37 cellular contexts compared by ENCODE assay signal in the genomic region with DNA sequence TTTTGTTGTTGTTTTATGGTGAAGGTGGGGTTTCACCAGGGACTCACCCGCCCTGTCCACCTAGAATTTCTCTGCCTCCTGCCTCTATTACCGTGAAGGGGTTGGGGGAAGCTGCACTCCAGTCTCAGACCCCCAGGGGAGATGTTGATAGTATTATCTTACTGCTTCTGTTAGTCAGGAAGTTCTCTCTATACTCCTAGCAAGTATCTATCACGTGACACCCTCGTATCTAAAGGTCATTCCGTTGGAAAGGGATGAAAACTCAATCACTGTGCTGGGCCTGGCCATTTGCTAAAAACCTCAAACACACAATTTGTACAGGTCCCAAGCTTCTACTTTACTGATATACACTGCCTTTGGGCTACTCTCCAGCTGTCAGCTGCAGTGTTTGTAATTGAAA.
"Had no signal": no experiment of that assay in that cellular context is flagged by ENCODE, and none has a peak within 500 bp of the region (broad histone marks: within the 10 kb centered on the region; RNA-seq: fewer than 3 reads in every experiment).

No MANE protein-coding gene starts in this region.

- H3K36me3 ChIP-seq: brain microvascular endothelial cell, cardiac muscle cell, Peyer's patch, SJSA1 had no signal

- H3K4me3 Mint-ChIP-seq: activated CD4-positive, alpha-beta T cell treated with anti-CD3 and anti-CD28 coated beads, Interleukin-2, amount 10 ng/mL, durations not matched to agents 24 days and 14 days; activated CD8-positive, alpha-beta T cell treated with anti-CD3 and anti-CD28 coated beads for 36 hours; activated naive CD8-positive, alpha-beta T cell treated with anti-CD3 and anti-CD28 coated beads for 36 hours; activated T-cell treated with anti-CD3 and anti-CD28 coated beads, Interleukin-2, amount 50 U/mL, for 72 hours; activated T-helper 17 cell treated with anti-CD3 and anti-CD28 coated beads, Interleukin-2, amount 50 U/mL, for 72 hours; central memory CD8-positive, alpha-beta T cell; T-helper 1 cell treated with Interleukin-12 subunit alpha and Interleukin-12 subunit beta and Interleukin-4 antibody, amounts not matched to agents 30 μg/mL and 1 μg/mL, for 36 hours; T-helper 2 cell treated with Interferon-gamma antibody and Interleukin-4, amounts not matched to agents 5 μg/mL and 100 μg/mL, for 36 hours had no signal

- FAIRE-seq: TTC549 had no signal

- ATAC-seq: activated CD8-positive, alpha-beta T cell treated with anti-CD3 and anti-CD28 coated beads for 36 hours; activated T-cell treated with anti-CD3 and anti-CD28 coated beads, Interleukin-2, amount 50 U/mL, for 72 hours; activated T-helper 17 cell treated with anti-CD3 and anti-CD28 coated beads, Interleukin-2, amount 50 U/mL, for 72 hours; PC-3 had no signal

- H3K36me3 Mint-ChIP-seq: activated naive CD8-positive, alpha-beta T cell treated with anti-CD3 and anti-CD28 coated beads for 36 hours had no signal

- H3K4me1 Mint-ChIP-seq: activated CD4-positive, alpha-beta T cell treated with anti-CD3 and anti-CD28 coated beads, Interleukin-2, amount 10 ng/mL, durations not matched to agents 24 days and 14 days; activated naive CD8-positive, alpha-beta T cell treated with anti-CD3 and anti-CD28 coated beads for 36 hours; activated T-helper 17 cell treated with anti-CD3 and anti-CD28 coated beads, Interleukin-2, amount 50 U/mL, for 72 hours; central memory CD8-positive, alpha-beta T cell had no signal

- H3K4me2 ChIP-seq: SK-N-SH had no signal

- H3K27ac ChIP-seq: brain microvascular endothelial cell, cardiac muscle cell, Peyer's patch, SJSA1, VCaP had no signal

- H3K9me3 Mint-ChIP-seq: activated CD4-positive, alpha-beta T cell treated with anti-CD3 and anti-CD28 coated beads, Interleukin-2, amount 10 ng/mL, durations not matched to agents 24 days and 14 days; activated CD8-positive, alpha-beta T cell treated with anti-CD3 and anti-CD28 coated beads for 36 hours; activated naive CD8-positive, alpha-beta T cell treated with anti-CD3 and anti-CD28 coated beads for 36 hours; activated T-cell treated with anti-CD3 and anti-CD28 coated beads, Interleukin-2, amount 50 U/mL, for 72 hours; activated T-helper 17 cell treated with anti-CD3 and anti-CD28 coated beads, Interleukin-2, amount 50 U/mL, for 72 hours; central memory CD8-positive, alpha-beta T cell; T-helper 1 cell treated with Interleukin-12 subunit alpha and Interleukin-12 subunit beta and Interleukin-4 antibody, amounts not matched to agents 30 μg/mL and 1 μg/mL, for 36 hours; T-helper 2 cell treated with Interferon-gamma antibody and Interleukin-4, amounts not matched to agents 5 μg/mL and 100 μg/mL, for 36 hours had no signal

- DNase-seq: activated CD4-positive, alpha-beta T cell treated with anti-CD3 and anti-CD28 coated beads for 1 hour; activated CD4-positive, alpha-beta T cell treated with anti-CD3 and anti-CD28 coated beads, Interleukin-2, amount 10 ng/mL, durations not matched to agents 24 days and 14 days; activated CD4-positive, alpha-beta T cell treated with anti-CD3 and anti-CD28 coated beads, Interleukin-2, amount 50 U/mL, for 4 hours; activated CD4-positive, CD25-positive, alpha-beta regulatory T cell; activated CD8-positive, alpha-beta T cell treated with anti-CD3 and anti-CD28 coated beads for 36 hours; activated naive CD4-positive, alpha-beta T cell; activated naive CD4-positive, alpha-beta T cell treated with anti-CD3 and anti-CD28 coated beads, Interleukin-2, amount 50 U/mL, for 16 hours; activated naive CD8-positive, alpha-beta T cell treated with anti-CD3 and anti-CD28 coated beads for 36 hours; activated T-cell treated with anti-CD3 and anti-CD28 coated beads, Interleukin-2, amount 50 U/mL, for 1 hour; activated T-cell treated with anti-CD3 and anti-CD28 coated beads, Interleukin-2, amount 50 U/mL, for 72 hours; amniotic stem cell; aorta; brain microvascular endothelial cell; Karpas-422; KBM-7; NCI-H1105 treated with DMSO at 0.1 percent for 48 hours; NCI-H1436; NCI-H187; NCI-H2029 treated with DMSO at 0.1 percent for 48 hours; NCI-H226; NCI-H446 treated with DMSO at 0.1 percent for 48 hours; NCI-H524; NCI-H748 treated with DMSO at 0.1 percent for 48 hours; NK-92 treated with Interleukin-12 subunit alpha and Interleukin-12 subunit beta, amount 100 ng/mL, for 24 hours; PC-3; Peyer's patch; RPMI8226; SHP77 treated with DMSO at 0.1 percent for 48 hours; SK-N-SH had no signal

- H3K4me3 ChIP-seq: cardiac muscle cell, Peyer's patch, SJSA1 had no signal

- H3K27ac Mint-ChIP-seq: activated CD4-positive, alpha-beta T cell treated with anti-CD3 and anti-CD28 coated beads, Interleukin-2, amount 10 ng/mL, durations not matched to agents 24 days and 14 days; activated CD8-positive, alpha-beta T cell treated with anti-CD3 and anti-CD28 coated beads for 36 hours; activated naive CD8-positive, alpha-beta T cell treated with anti-CD3 and anti-CD28 coated beads for 36 hours; activated T-cell treated with anti-CD3 and anti-CD28 coated beads, Interleukin-2, amount 50 U/mL, for 72 hours; activated T-helper 17 cell treated with anti-CD3 and anti-CD28 coated beads, Interleukin-2, amount 50 U/mL, for 72 hours; T-helper 1 cell treated with Interleukin-12 subunit alpha and Interleukin-12 subunit beta and Interleukin-4 antibody, amounts not matched to agents 30 μg/mL and 1 μg/mL, for 36 hours; T-helper 2 cell treated with Interferon-gamma antibody and Interleukin-4, amounts not matched to agents 5 μg/mL and 100 μg/mL, for 36 hours had no signal

- H3K9ac ChIP-seq: SK-N-SH had no signal

- H3K4me1 ChIP-seq: Peyer's patch, SJSA1 had no signal

- H3K27me3 ChIP-seq: brain microvascular endothelial cell, cardiac muscle cell, Peyer's patch, SJSA1 had no signal

- H3K9me3 ChIP-seq: Peyer's patch, SJSA1, SK-N-SH had no signal
